Comparison of ENCODE assay signal across 8 cellular contexts in genomic region chr14:90827919-90828610, GRCh38. TPM values are rescaled to one million over a fixed set of nuclear protein-coding genes. Genes with fewer than 3 reads are reported as not detected.
DNase-seq lines count a peak whose midpoint lies in the region; ATAC-seq, FAIRE-seq and TF ChIP-seq lines count a peak whose summit lies in the region.

No MANE protein-coding gene starts in this region.

- H3K9me3 ChIP-seq in T-helper 17 cell (ENCODE audit: control insufficient read depth, low read length, poor library complexity, severe bottlenecking) (no peaks in the 10 kb centered on the region), right atrium auricular region (peaks cover 3 to 9% of the 10 kb centered on the region in 2 donors), prostate gland (no peaks in the 10 kb centered on the region), upper lobe of right lung (peaks cover 4% of the 10 kb centered on the region)

- no peaks in the 10 kb centered on the region for H3K36me3 Mint-ChIP-seq in T-helper 17 cell (ENCODE audit: low read depth)

- WGBS in prostate gland = 1% methylated on average over 42 of the region's 42 CpGs

- peak overlapping the region; percentile 20 to 47 for H3K4me3 ChIP-seq in right atrium auricular region
- H3K4me3 ChIP-seq in prostate gland = peak overlapping the region; percentile 20 to 24
- H3K4me3 ChIP-seq in upper lobe of right lung = peak overlapping the region; percentile 52

- no peaks in the 10 kb centered on the region for H3K27me3 Mint-ChIP-seq in T-helper 17 cell

- H3K4me1 Mint-ChIP-seq in T-helper 17 cell = peaks cover 18% of the 10 kb centered on the region

- H3K27me3 ChIP-seq in right atrium auricular region = no peaks in the 10 kb centered on the region
- no peaks in the 10 kb centered on the region for H3K27me3 ChIP-seq in prostate gland (replicated peaks; ENCODE audit: insufficient read depth)
- no peaks in the 10 kb centered on the region for H3K27me3 ChIP-seq in upper lobe of right lung

- H3K4me1 ChIP-seq in right atrium auricular region (peaks cover 0 to 16% of the 10 kb centered on the region in 2 donors), prostate gland (replicated peaks) (no peaks in the 10 kb centered on the region), upper lobe of right lung (peaks cover 13% of the 10 kb centered on the region)

- peak overlapping the region; percentile 80 to 89 for H3K27ac ChIP-seq in right atrium auricular region
- peak overlapping the region; percentile 2 to 58 for H3K27ac ChIP-seq in prostate gland
- H3K27ac ChIP-seq in upper lobe of right lung = peak overlapping the region; percentile 82

- intact Hi-C loops in prostate gland (cut with DNase I) = no loop called here
- intact Hi-C loops in upper lobe of right lung (cut with DNase I) = no loop called here

- peak; percentile 90 for FAIRE-seq in GM12891 (lab: Jason Lieb, UNC)

- H3K36me3 ChIP-seq in right atrium auricular region (no peaks in the 10 kb centered on the region), prostate gland (no peaks in the 10 kb centered on the region), upper lobe of right lung (no peaks in the 10 kb centered on the region)

- peak overlapping the region; percentile 91 for H3K27ac Mint-ChIP-seq in T-helper 17 cell

- ATAC-seq in HG02798 (IDR thresholded peaks at IDR 0.05; ENCODE audit: poor library complexity, unreplicated experiment) (peak; percentile 100), T-helper 17 cell (peak; percentile 100), upper lobe of right lung (peak; percentile 99)

- no peak for TF ChIP-seq POLR2A in GM12891 (IDR thresholded peaks at IDR 0.05; ENCODE audit: low read depth, low read length)
- TF ChIP-seq POLR2A in prostate gland (IDR thresholded peaks at IDR 0.05) = peak; percentile 47

- peak overlapping the region; percentile 80 for H3K4me3 Mint-ChIP-seq in T-helper 17 cell

- no peak for TF ChIP-seq CTCF in right atrium auricular region (IDR thresholded peaks at IDR 0.05)
- TF ChIP-seq CTCF in prostate gland (IDR thresholded peaks at IDR 0.05) = no peak
- no peak for TF ChIP-seq CTCF in upper lobe of right lung (IDR thresholded peaks at IDR 0.05)

- DNase-seq in GM12891 (ENCODE audit: insufficient read length, low spot score) = peak; percentile 77
- DNase-seq in NCI-H1417 (lab: John Stamatoyannopoulos, UW) = peak; percentile 89 to 94 (median 94)
- DNase-seq in T-helper 17 cell = peak; percentile 88 to 89 (median 88)
- DNase-seq in anterior cingulate cortex (lab: John Stamatoyannopoulos, UW) = peak; percentile 61 to 98 (median 92)
- peak; percentile 97 for DNase-seq in right atrium auricular region (ENCODE audit: low spot score)
- peak; percentile 94 for DNase-seq in prostate gland (ENCODE audit: low spot score)
- peak; percentile 96 for DNase-seq in upper lobe of right lung

TF ChIP-seq in GM12891, 5 proteins besides CTCF, POLR2A, EP300 and RAD21:
- no peak for TF ChIP-seq PAX5 (IDR thresholded peaks at IDR 0.05; ENCODE audit: insufficient read depth, low read length, severe bottlenecking)
- TF ChIP-seq POU2F2 (IDR thresholded peaks at IDR 0.05; ENCODE audit: low read depth, low read length) = no peak
- TF ChIP-seq POLR2AphosphoS5 (IDR thresholded peaks at IDR 0.05; ENCODE audit: low read depth, low read length) = no peak
- no peak for TF ChIP-seq SPI1 (IDR thresholded peaks at IDR 0.05; ENCODE audit: low read depth, low read length)
- no peak for TF ChIP-seq TAF1 (IDR thresholded peaks at IDR 0.05; ENCODE audit: low read depth, low read length)

RNA-seq across cellular contexts. Expression of gene TTC7B, which starts 11.8 kb away (rescaled TPM):
- not detected for polyA plus RNA-seq in GM12891 (2012; ENCODE audit: low read depth, missing spikeins)
- total RNA-seq in T-helper 17 cell (10 to 100 TPM in 1 of 2 donors, 1 to 10 TPM in 1; 2.5 to 28.3 TPM), right atrium auricular region (10 to 100 TPM; 45.5 to 57.3 TPM), prostate gland (10 to 100 TPM; 25.0 to 40.7 TPM), upper lobe of right lung (41.5 TPM)

Comparison
In these comparisons a context has a peak if more than half of its experiments do, and no peak if none do; other contexts are left out.
1. Peak in every context shown above with its lines: DNase-seq, ATAC-seq, H3K4me3 ChIP-seq and H3K27ac ChIP-seq.
2. H3K27ac ChIP-seq: peak in every context shown above with its lines; median percentile 84 in right atrium auricular region; 82 in upper lobe of right lung; 30 in prostate gland.